In the genomic region with DNA sequence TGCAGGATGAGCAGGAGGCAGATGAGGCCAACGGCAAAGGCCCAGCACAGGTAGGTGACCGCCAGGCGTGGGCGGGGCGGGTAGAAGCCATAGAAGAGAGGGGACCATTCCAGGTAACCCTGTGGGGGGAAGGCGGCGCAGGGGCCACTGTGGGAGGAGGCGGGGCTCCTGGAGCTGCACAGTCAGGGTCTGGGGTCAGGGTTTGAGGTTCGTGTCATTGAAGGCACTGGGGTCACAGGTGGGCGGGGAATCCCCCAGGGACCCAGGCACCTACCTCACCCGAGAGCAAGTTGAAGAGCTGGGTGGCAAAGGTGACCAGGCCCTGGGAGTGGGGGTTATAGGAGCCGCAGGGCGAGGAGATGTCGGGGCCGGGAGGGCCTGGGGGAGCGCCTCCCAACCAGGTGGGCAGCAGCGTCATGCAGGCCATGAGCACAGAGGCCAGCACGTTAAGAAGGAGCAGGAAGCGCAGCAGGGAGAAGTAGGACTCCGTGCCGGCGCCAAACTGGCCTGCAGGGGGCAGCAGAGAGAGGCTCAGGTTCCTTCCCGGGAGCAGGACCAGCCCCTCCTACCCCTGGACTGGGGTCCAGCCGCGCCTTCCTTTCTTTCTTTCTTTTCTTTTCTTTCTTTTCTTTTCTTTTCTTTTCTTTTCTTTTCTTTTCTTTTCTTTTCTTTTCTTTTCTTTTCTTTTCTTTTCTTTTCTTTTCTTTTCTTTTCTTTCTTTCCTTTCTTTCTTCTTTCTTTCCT, we compare ENCODE assay signal across 8 cellular contexts. TPM values are rescaled to one million over a fixed set of nuclear protein-coding genes. Genes with fewer than 3 reads are reported as not detected.
DNase-seq lines count a peak whose midpoint lies in the region; ATAC-seq and TF ChIP-seq lines count a peak whose summit lies in the region.

No MANE protein-coding gene starts in this region.

- no peaks in the 10 kb centered on the region for H3K9me3 Mint-ChIP-seq in activated naive CD4-positive, alpha-beta T cell treated with anti-CD3 and anti-CD28 coated beads, Interleukin-2, amount 10 ng/mL, durations not matched to agents 7 days and 5 days
- H3K9me3 Mint-ChIP-seq in glutamatergic neuron (ENCODE audit: unreplicated experiment) (peaks cover 7% of the 10 kb centered on the region), progenitor cell of endocrine pancreas (ENCODE audit: low read depth) (no peaks in the 10 kb centered on the region)

- H3K4me1 ChIP-seq in uterus: no peaks in the 10 kb centered on the region

- DNase-seq in A172 (ENCODE audit: low spot score) (peak; percentile 93), NCI-H1105 treated with DMSO at 0.1 percent for 48 hours (lab: John Stamatoyannopoulos, UW) (peak; percentile 76), SKM-1 (lab: John Stamatoyannopoulos, UW; ENCODE audit: unreplicated experiment) (peak; percentile 24), glutamatergic neuron (peak; percentile 99), progenitor cell of endocrine pancreas (ENCODE audit: low spot score, unreplicated experiment) (peak; percentile 92), uterus (peak; percentile 89 to 91)
- peak; percentile 94 for DNase-seq in activated naive CD4-positive, alpha-beta T cell treated with anti-CD3 and anti-CD28 coated beads, Interleukin-2, amount 10 ng/mL, durations not matched to agents 7 days and 5 days

- H3K27me3 Mint-ChIP-seq in activated naive CD4-positive, alpha-beta T cell treated with anti-CD3 and anti-CD28 coated beads, Interleukin-2, amount 10 ng/mL, durations not matched to agents 7 days and 5 days: peaks cover 50% of the 10 kb centered on the region
- peaks cover 13% of the 10 kb centered on the region for H3K27me3 Mint-ChIP-seq in glutamatergic neuron (ENCODE audit: unreplicated experiment)
- peaks cover 6% of the 10 kb centered on the region for H3K27me3 Mint-ChIP-seq in progenitor cell of endocrine pancreas

- no peak overlapping the region for H3K27ac Mint-ChIP-seq in activated naive CD4-positive, alpha-beta T cell treated with anti-CD3 and anti-CD28 coated beads, Interleukin-2, amount 10 ng/mL, durations not matched to agents 7 days and 5 days
- H3K27ac Mint-ChIP-seq in glutamatergic neuron (ENCODE audit: unreplicated experiment) (no peak overlapping the region), progenitor cell of endocrine pancreas (peak overlapping the region; percentile 67)

- TF ChIP-seq CTCF in glutamatergic neuron (IDR thresholded peaks at IDR 0.05; ENCODE audit: partially characterized antibody, unreplicated experiment): peak; percentile 88
- TF ChIP-seq CTCF in progenitor cell of endocrine pancreas (IDR thresholded peaks at IDR 0.05; ENCODE audit: unreplicated experiment): peak; percentile 86
- peak; percentile 74 to 87 (median 79) for TF ChIP-seq CTCF in uterus (IDR thresholded peaks at IDR 0.05)

- no peak overlapping the region for H3K4me3 Mint-ChIP-seq in activated naive CD4-positive, alpha-beta T cell treated with anti-CD3 and anti-CD28 coated beads, Interleukin-2, amount 10 ng/mL, durations not matched to agents 7 days and 5 days
- H3K4me3 Mint-ChIP-seq in glutamatergic neuron (ENCODE audit: unreplicated experiment) (no peak overlapping the region), progenitor cell of endocrine pancreas (ENCODE audit: low read depth) (no peak overlapping the region)

- peak; percentile 53 for ATAC-seq in GM19043 (IDR thresholded peaks at IDR 0.05; ENCODE audit: low read depth, unreplicated experiment)

- H3K27me3 ChIP-seq in uterus: no peaks in the 10 kb centered on the region

- no peak overlapping the region for H3K4me3 ChIP-seq in uterus

- no peaks in the 10 kb centered on the region for H3K9me3 ChIP-seq in uterus

- H3K27ac ChIP-seq in uterus: no peak overlapping the region

- H3K36me3 ChIP-seq in uterus: no peaks in the 10 kb centered on the region

- peaks cover 27% of the 10 kb centered on the region for H3K4me1 Mint-ChIP-seq in activated naive CD4-positive, alpha-beta T cell treated with anti-CD3 and anti-CD28 coated beads, Interleukin-2, amount 10 ng/mL, durations not matched to agents 7 days and 5 days
- no peaks in the 10 kb centered on the region for H3K4me1 Mint-ChIP-seq in glutamatergic neuron (ENCODE audit: low read depth, unreplicated experiment)
- peaks cover 11% of the 10 kb centered on the region for H3K4me1 Mint-ChIP-seq in progenitor cell of endocrine pancreas (ENCODE audit: low read depth)

- peaks cover 5% of the 10 kb centered on the region for H3K36me3 Mint-ChIP-seq in activated naive CD4-positive, alpha-beta T cell treated with anti-CD3 and anti-CD28 coated beads, Interleukin-2, amount 10 ng/mL, durations not matched to agents 7 days and 5 days
- H3K36me3 Mint-ChIP-seq in glutamatergic neuron (ENCODE audit: unreplicated experiment) (peaks cover 6% of the 10 kb centered on the region), progenitor cell of endocrine pancreas (ENCODE audit: insufficient read depth) (peaks cover 10% of the 10 kb centered on the region)

- no peak for TF ChIP-seq POLR2A in uterus (IDR thresholded peaks at IDR 0.05)

- CTCF ChIA-PET in activated naive CD4-positive, alpha-beta T cell treated with anti-CD3 and anti-CD28 coated beads, Interleukin-2, amount 10 ng/mL, durations not matched to agents 7 days and 5 days (lab: Charles Lee): interaction anchor here (1.2 to 1.7 kb wide), 3 partner anchors 20 to 97 kb away, joined by 3 to 10 read pairs (median 4); a partner anchor contains a TSS

- intact Hi-C loops in uterus (cut with DNase I; ENCODE audit: low total_unique reads): no loop called here

RNA-seq across cellular contexts. Expression of a gene that starts 4.6 kb away (rescaled TPM):
- not detected in 2 replicates for total RNA-seq in A172 (2014; rRNA removed; shearing (Covaris generic))
- not detected for total RNA-seq in glutamatergic neuron (ENCODE audit: unreplicated experiment)
- 119 and 125 TPM in 2 replicates for total RNA-seq in progenitor cell of endocrine pancreas
- 10 to 100 TPM in 1 of 4 donors, 1 to 10 TPM in 2, not detected in 1; 1.3 to 31.0 (median 3.0) TPM for total RNA-seq in uterus

RNA-seq across cellular contexts. Expression of a gene that starts 8.8 kb away (rescaled TPM):
- 18.7 and 21.1 TPM in 2 replicates for total RNA-seq in A172 (2014; rRNA removed; shearing (Covaris generic))
- total RNA-seq in glutamatergic neuron (ENCODE audit: unreplicated experiment): 3.7 TPM
- 6.8 and 7.2 TPM in 2 replicates for total RNA-seq in progenitor cell of endocrine pancreas
- total RNA-seq in uterus: 10 to 100 TPM in 2 of 4 donors, 1 to 10 TPM in 2; 3.7 to 52.8 (median 23.8) TPM

RNA-seq across cellular contexts. Expression of a gene that starts 21.0 kb away (rescaled TPM):
- 405 and 408 TPM in 2 replicates for total RNA-seq in A172 (2014; rRNA removed; shearing (Covaris generic))
- total RNA-seq in glutamatergic neuron (ENCODE audit: unreplicated experiment) (62.0 TPM), progenitor cell of endocrine pancreas (91.5 and 99.1 TPM in 2 replicates), uterus (10 to 100 TPM in 3 of 4 donors, 1 to 10 TPM in 1; 5.3 to 47.8 (median 19.2) TPM)

RNA-seq across cellular contexts. Expression of a gene that starts 22.8 kb away (rescaled TPM):
- total RNA-seq in A172 (2014; rRNA removed; shearing (Covaris generic)): 222 and 277 TPM in 2 replicates
- total RNA-seq in glutamatergic neuron (ENCODE audit: unreplicated experiment) (44.8 TPM), progenitor cell of endocrine pancreas (38.6 and 39.7 TPM in 2 replicates), uterus (10 to 100 TPM; 13.1 to 66.4 (median 32.2) TPM)

RNA-seq across cellular contexts. Expression of a gene that starts 30.8 kb away (rescaled TPM):
- total RNA-seq in A172 (2014; rRNA removed; shearing (Covaris generic)): 21.1 and 25.5 TPM in 2 replicates
- 56.9 TPM for total RNA-seq in glutamatergic neuron (ENCODE audit: unreplicated experiment)
- total RNA-seq in progenitor cell of endocrine pancreas: 75.4 and 77.3 TPM in 2 replicates
- total RNA-seq in uterus: 10 to 100 TPM in 2 of 4 donors, 1 to 10 TPM in 1, under 1 TPM in 1; 0.88 to 41.6 (median 9.9) TPM

Comparison
In these comparisons a context has a peak if more than half of its experiments do, and no peak if none do; other contexts are left out.
1. DNase-seq: peak in every context shown above with its lines; median percentile 99 in glutamatergic neuron; 94 in activated naive CD4-positive, alpha-beta T cell treated with anti-CD3 and anti-CD28 coated beads, Interleukin-2, amount 10 ng/mL, durations not matched to agents 7 days and 5 days; 93 in A172; 92 in progenitor cell of endocrine pancreas; 90 in uterus; 76 in NCI-H1105 treated with DMSO at 0.1 percent for 48 hours; 24 in SKM-1.